ENCODE assay signal across 12 cellular contexts in genomic region chr9:2824564-2824963, GRCh38. TPM values are rescaled to one million over a fixed set of nuclear protein-coding genes. Genes with fewer than 3 reads are reported as not detected.
A peak's percentile ranks its signal among the peaks of the same experiment; 100 is the strongest.
DNase-seq lines count a peak whose midpoint lies in the region; TF ChIP-seq lines count a peak whose summit lies in the region.
"Had no signal": no experiment of that assay in that cellular context is flagged by ENCODE, and none has a peak within 500 bp of the region (broad histone marks: within the 10 kb centered on the region; RNA-seq: fewer than 3 reads in every experiment).

No MANE protein-coding gene starts in this region.

- WGBS in endodermal cell (ENCODE audit: insufficient coverage in 1 of 2, insufficient read length in 1 of 2), 2 experiments: 71 to 83% methylated on average over 6 of the region's 6 CpGs

- H3K27me3 ChIP-seq in endodermal cell (ENCODE audit: control insufficient read depth, insufficient read depth, low read length, poor library complexity, severe bottlenecking) (no peaks in the 10 kb centered on the region), neural progenitor cell (no peaks in the 10 kb centered on the region)

- H3K4me3 ChIP-seq in endodermal cell (ENCODE audit: low read length): no peak overlapping the region
- H3K4me3 ChIP-seq in neural progenitor cell: no peak overlapping the region
- H3K4me3 ChIP-seq: PC-9 had no signal

- peak; percentile 26 for DNase-seq in NCI-H2196 (lab: John Stamatoyannopoulos, UW; ENCODE audit: unreplicated experiment)
- no peak for DNase-seq in NCI-H2196 treated with DMSO at 0.1 percent for 48 hours (lab: John Stamatoyannopoulos, UW; ENCODE audit: unreplicated experiment)
- peak; percentile 13 for DNase-seq in NCI-H460 (ENCODE audit: extremely low read depth, low read depth)
- peak; percentile 88 for DNase-seq in endodermal cell
- DNase-seq in neural progenitor cell (ENCODE audit: low spot score): peak; percentile 63
- DNase-seq in COLO829 (ENCODE audit: low spot score): no peak
- DNase-seq in NOMO-1 treated with DMSO at 0.1 percent for 48 hours (lab: John Stamatoyannopoulos, UW; ENCODE audit: unreplicated experiment): no peak
- no peak for DNase-seq in stimulated activated CD4-positive, alpha-beta T cell treated with anti-CD3 and anti-CD28 coated beads, Interleukin-2, amount 100 ng/mL, for 24 hours
- DNase-seq: amniotic stem cell; naive B cell; PC-9; stimulated activated CD4-positive, alpha-beta T cell treated with anti-CD3 and anti-CD28 coated beads, Interleukin-4, amount 100 ng/mL, for 24 hours had no signal

- H3K27me3 Mint-ChIP-seq in endodermal cell (ENCODE audit: insufficient read depth): no peaks in the 10 kb centered on the region
- H3K27me3 Mint-ChIP-seq in neural progenitor cell (ENCODE audit: insufficient read depth, low read depth): no peaks in the 10 kb centered on the region
- H3K27me3 Mint-ChIP-seq: naive B cell had no signal

- H3K4me1 Mint-ChIP-seq in endodermal cell (peaks cover 18% of the 10 kb centered on the region), neural progenitor cell (no peaks in the 10 kb centered on the region)

- H3K4me1 ChIP-seq in endodermal cell (ENCODE audit: control insufficient read depth, insufficient read depth, low read length): no peaks in the 10 kb centered on the region
- no peaks in the 10 kb centered on the region for H3K4me1 ChIP-seq in neural progenitor cell

- H3K27ac Mint-ChIP-seq in endodermal cell: peak overlapping the region; percentile 62
- H3K27ac Mint-ChIP-seq in neural progenitor cell: no peak overlapping the region

- H3K36me3 Mint-ChIP-seq in endodermal cell (ENCODE audit: low read depth) (peaks cover 61% of the 10 kb centered on the region), neural progenitor cell (peaks cover 18% of the 10 kb centered on the region)

- H3K36me3 ChIP-seq in endodermal cell (ENCODE audit: control insufficient read depth, insufficient read depth, low read length) (peaks cover 83% of the 10 kb centered on the region), neural progenitor cell (peaks cover 14% of the 10 kb centered on the region)

- TF ChIP-seq CTCF in endodermal cell (conservative IDR thresholded peaks at IDR 0.05): peak; percentile 78
- TF ChIP-seq CTCF in neural progenitor cell (IDR thresholded peaks at IDR 0.05): peak; percentile 66

- H3K4me3 Mint-ChIP-seq in endodermal cell (no peak overlapping the region), neural progenitor cell (no peak overlapping the region)
- H3K4me3 Mint-ChIP-seq: naive B cell had no signal

- no peak overlapping the region for H3K9ac ChIP-seq in endodermal cell (ENCODE audit: extremely low read depth, low read length, poor library complexity, severe bottlenecking)
- H3K9ac ChIP-seq in neural progenitor cell: no peak overlapping the region

- no peak overlapping the region for H2AFZ ChIP-seq in neural progenitor cell (replicated peaks)
- H2AFZ ChIP-seq: PC-9 had no signal

- H3K4me2 ChIP-seq in neural progenitor cell: no peak overlapping the region
- H3K4me2 ChIP-seq: PC-9 had no signal

- H3K79me2 ChIP-seq in neural progenitor cell (ENCODE audit: low read depth): peaks cover 6% of the 10 kb centered on the region

- H3K27ac ChIP-seq in endodermal cell (ENCODE audit: low read depth, low read length) (no peak overlapping the region), neural progenitor cell (no peak overlapping the region)
- H3K27ac ChIP-seq: PC-9 had no signal

- no peaks in the 10 kb centered on the region for H3K9me3 Mint-ChIP-seq in endodermal cell
- H3K9me3 Mint-ChIP-seq in neural progenitor cell: no peaks in the 10 kb centered on the region
- H3K9me3 Mint-ChIP-seq: naive B cell had no signal

- H3K9me3 ChIP-seq in endodermal cell (ENCODE audit: control insufficient read depth, low read length): no peaks in the 10 kb centered on the region
- no peaks in the 10 kb centered on the region for H3K9me3 ChIP-seq in neural progenitor cell (ENCODE audit: low read depth)

- peaks cover 9% of the 10 kb centered on the region for H3F3A ChIP-seq in neural progenitor cell (ENCODE audit: low read depth)

- no peaks in the 10 kb centered on the region for H4K20me1 ChIP-seq in neural progenitor cell (ENCODE audit: low read depth)

RNA-seq across cellular contexts. Expression of gene PUM3, which starts 19.3 kb away (rescaled TPM):
- 58.9 and 61.6 TPM in 2 replicates for total RNA-seq in NCI-H460 (2014; rRNA removed; shearing (Covaris generic))
- 74.1 and 86.5 TPM in 2 replicates for polyA plus RNA-seq in NCI-H460 (2014; cell fraction: nucleus; rRNA removed)
- total RNA-seq in endodermal cell: 10 to 100 TPM; 69.5 to 87.0 TPM
- polyA plus RNA-seq in endodermal cell (2013, experiment 1 of 2): 37.2 TPM
- polyA plus RNA-seq in endodermal cell (2013, experiment 2 of 2): 40.0 TPM
- total RNA-seq in neural progenitor cell (ENCODE audit: low replicate concordance): 38.7 and 58.0 TPM in 2 replicates

Comparison
In these comparisons a context has a peak if more than half of its experiments do, and no peak if none do; other contexts are left out.
1. DNase-seq: peak in NCI-H2196 (single experiment), NCI-H460 (single experiment), endodermal cell (single experiment) and neural progenitor cell (single experiment); none in NCI-H2196 treated with DMSO at 0.1 percent for 48 hours (single experiment), COLO829 (single experiment), NOMO-1 treated with DMSO at 0.1 percent for 48 hours (single experiment) and stimulated activated CD4-positive, alpha-beta T cell treated with anti-CD3 and anti-CD28 coated beads, Interleukin-2, amount 100 ng/mL, for 24 hours (0 of 2).